Comparison of ENCODE assay signal across 19 cellular contexts in genomic region chr5:24714757-24715156, GRCh38.
DNase-seq lines count a peak whose midpoint lies in the region; ATAC-seq, FAIRE-seq and TF ChIP-seq lines count a peak whose summit lies in the region.
"Had no signal": no experiment of that assay in that cellular context is flagged by ENCODE, and none has a peak within 500 bp of the region (broad histone marks: within the 10 kb centered on the region; RNA-seq: fewer than 3 reads in every experiment).

No MANE protein-coding gene starts in this region.

- in situ Hi-C loops in ACHN (cut with HindIII; ENCODE audit: low pct_ligation_motif_present, low pct_unique_long_range_greater_than_20kb, low sequenced_read_pairs) = no loop called here

- FAIRE-seq in urothelium cell line (lab: Jason Lieb, UNC) = no peak

- no peak for ATAC-seq in left ventricle myocardium superior
- ATAC-seq: lower lobe of right lung, Right ventricle myocardium inferior had no signal

- H3K9me3 ChIP-seq in left ventricle myocardium inferior (replicated peaks) (peaks cover 10% of the 10 kb centered on the region), SU-DHL-6 (ENCODE audit: insufficient read depth, low read length) (no peaks in the 10 kb centered on the region)
- H3K9me3 ChIP-seq: lower lobe of right lung, uterus had no signal

- H3K27ac ChIP-seq in left ventricle myocardium inferior (replicated peaks) (no peak overlapping the region), SU-DHL-6 (ENCODE audit: low read depth, low read length) (no peak overlapping the region)
- H3K27ac ChIP-seq: esophagus squamous epithelium, lower lobe of right lung, spleen, uterus had no signal

- H3F3A ChIP-seq in SU-DHL-6 (ENCODE audit: insufficient read depth) = no peaks in the 10 kb centered on the region

- no peaks in the 10 kb centered on the region for H3K9me2 ChIP-seq in SU-DHL-6 (replicated peaks; ENCODE audit: insufficient read depth, low read length)

- TF ChIP-seq CTCF in left ventricle myocardium inferior (IDR thresholded peaks at IDR 0.05; ENCODE audit: borderline replicate concordance) (no peak), SU-DHL-6 (IDR thresholded peaks at IDR 0.05; ENCODE audit: insufficient read depth, low read length, poor library complexity, severe bottlenecking) (no peak)

- H3K4me3 ChIP-seq in left ventricle myocardium inferior = peak overlapping the region; percentile 29
- no peak overlapping the region for H3K4me3 ChIP-seq in SU-DHL-6 (ENCODE audit: insufficient read depth, low read length, poor library complexity, severe bottlenecking)
- H3K4me3 ChIP-seq: esophagus squamous epithelium, lower lobe of right lung, uterus had no signal

- H2AFZ ChIP-seq in SU-DHL-6 (ENCODE audit: low read depth, low read length, severe bottlenecking) = peak overlapping the region; percentile 74

- H3K36me3 ChIP-seq in left ventricle myocardium inferior (no peaks in the 10 kb centered on the region), SU-DHL-6 (ENCODE audit: low read length) (no peaks in the 10 kb centered on the region)
- H3K36me3 ChIP-seq: esophagus squamous epithelium, lower lobe of right lung, spleen, uterus had no signal

- no peaks in the 10 kb centered on the region for H3K79me2 ChIP-seq in SU-DHL-6 (ENCODE audit: insufficient read depth, low read length)

- no peaks in the 10 kb centered on the region for H3K4me1 ChIP-seq in left ventricle myocardium inferior
- H3K4me1 ChIP-seq: esophagus squamous epithelium, lower lobe of right lung, spleen, uterus had no signal

- H4K20me1 ChIP-seq in SU-DHL-6 (ENCODE audit: low read depth, low read length) = no peaks in the 10 kb centered on the region

- H3K27me3 ChIP-seq in left ventricle myocardium inferior (ENCODE audit: low read depth) = no peaks in the 10 kb centered on the region
- no peaks in the 10 kb centered on the region for H3K27me3 ChIP-seq in SU-DHL-6 (ENCODE audit: low read length)
- H3K27me3 ChIP-seq: esophagus squamous epithelium, spleen, uterus had no signal

- H3K9ac ChIP-seq in SU-DHL-6 (ENCODE audit: low read length) = no peak overlapping the region

- intact Hi-C loops in left ventricle myocardium inferior (cut with micrococcal nuclease) = no loop called here
- intact Hi-C loops in left ventricle myocardium superior (cut with micrococcal nuclease) = no loop called here

- peak overlapping the region; percentile 44 for H3K4me2 ChIP-seq in SU-DHL-6 (ENCODE audit: low read depth, low read length, poor library complexity, severe bottlenecking)

- no peak for DNase-seq in left ventricle myocardium inferior
- DNase-seq in left ventricle myocardium superior = no peak
- peak; percentile 39 for DNase-seq in NCI-H748 (lab: John Stamatoyannopoulos, UW; ENCODE audit: unreplicated experiment)
- DNase-seq in urothelium cell line (ENCODE audit: low spot score) = peak; percentile 11
- DNase-seq in ACHN = no peak
- no peak for DNase-seq in iPS-NIHi7 (ENCODE audit: extremely low spot score)
- no peak for DNase-seq in NCI-H345 treated with DMSO at 0.1 percent for 48 hours (lab: John Stamatoyannopoulos, UW; ENCODE audit: unreplicated experiment)
- DNase-seq: activated CD4-positive, alpha-beta T cell treated with anti-CD3 and anti-CD28 coated beads, Interleukin-2, amount 50 U/mL, for 48 hours; activated T-cell treated with anti-CD3 and anti-CD28 coated beads for 4 hours; CD4-positive, alpha-beta T cell; esophagus squamous epithelium; immature natural killer cell; lower lobe of right lung; NCI-H1417; spleen; substantia nigra; uterus had no signal

Comparison
In these comparisons a context has a peak if more than half of its experiments do, and no peak if none do; other contexts are left out.
1. DNase-seq: peak in NCI-H748 (single experiment) and urothelium cell line (single experiment); none in left ventricle myocardium inferior (single experiment), left ventricle myocardium superior (single experiment), ACHN (single experiment), iPS-NIHi7 (single experiment) and NCI-H345 treated with DMSO at 0.1 percent for 48 hours (single experiment).